1 cellular context compared by ENCODE assay signal in the genomic region with DNA sequence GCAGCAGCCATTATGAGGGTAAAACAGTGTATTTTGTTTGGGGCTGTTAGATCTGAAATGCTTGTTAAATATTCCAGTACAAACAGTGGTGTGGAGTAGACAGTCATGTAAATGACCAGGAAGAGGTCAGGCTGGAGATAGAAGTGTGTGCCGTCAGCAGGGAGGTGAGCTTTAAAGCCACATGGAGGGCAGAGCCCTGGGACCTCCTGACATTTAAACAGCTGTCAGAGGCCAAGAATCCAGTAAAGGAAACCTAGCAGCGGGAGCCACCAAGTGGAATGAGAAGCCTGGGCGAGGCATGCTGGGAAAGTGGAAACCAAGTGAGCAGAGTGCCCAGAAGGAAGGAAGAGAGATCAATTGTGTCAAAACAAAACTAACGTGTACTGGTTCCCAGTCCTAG.
TF ChIP-seq lines count a peak whose summit lies in the region.

No MANE protein-coding gene starts in this region.

TF ChIP-seq in HepG2, 621 proteins besides CTCF, POLR2A, EP300 and RAD21:
- TF ChIP-seq, protein P1, sequence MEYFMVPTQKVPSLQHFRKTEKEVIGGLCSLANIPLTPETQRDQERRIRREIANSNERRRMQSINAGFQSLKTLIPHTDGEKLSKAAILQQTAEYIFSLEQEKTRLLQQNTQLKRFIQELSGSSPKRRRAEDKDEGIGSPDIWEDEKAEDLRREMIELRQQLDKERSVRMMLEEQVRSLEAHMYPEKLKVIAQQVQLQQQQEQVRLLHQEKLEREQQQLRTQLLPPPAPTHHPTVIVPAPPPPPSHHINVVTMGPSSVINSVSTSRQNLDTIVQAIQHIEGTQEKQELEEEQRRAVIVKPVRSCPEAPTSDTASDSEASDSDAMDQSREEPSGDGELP (IDR thresholded peaks at IDR 0.05; ENCODE audit: borderline replicate concordance, low read depth), result 0 out of 2 replicates have a peak, but pooled peaks have one; percentile 16
- TF ChIP-seq ZNF7 (CRISPR knock-in tag; IDR thresholded peaks at IDR 0.05), result peak; percentile 66
- TF ChIP-seq BHLHE40 (IDR thresholded peaks at IDR 0.05; ENCODE audit: low read length), result no peak
- no peak for TF ChIP-seq SAFB2 (CRISPR knock-in tag; IDR thresholded peaks at IDR 0.05; ENCODE audit: borderline replicate concordance, low read depth)
- TF ChIP-seq KDM5A (IDR thresholded peaks at IDR 0.05; ENCODE audit: borderline replicate concordance, low read length), result no peak
- TF ChIP-seq, protein P2, sequence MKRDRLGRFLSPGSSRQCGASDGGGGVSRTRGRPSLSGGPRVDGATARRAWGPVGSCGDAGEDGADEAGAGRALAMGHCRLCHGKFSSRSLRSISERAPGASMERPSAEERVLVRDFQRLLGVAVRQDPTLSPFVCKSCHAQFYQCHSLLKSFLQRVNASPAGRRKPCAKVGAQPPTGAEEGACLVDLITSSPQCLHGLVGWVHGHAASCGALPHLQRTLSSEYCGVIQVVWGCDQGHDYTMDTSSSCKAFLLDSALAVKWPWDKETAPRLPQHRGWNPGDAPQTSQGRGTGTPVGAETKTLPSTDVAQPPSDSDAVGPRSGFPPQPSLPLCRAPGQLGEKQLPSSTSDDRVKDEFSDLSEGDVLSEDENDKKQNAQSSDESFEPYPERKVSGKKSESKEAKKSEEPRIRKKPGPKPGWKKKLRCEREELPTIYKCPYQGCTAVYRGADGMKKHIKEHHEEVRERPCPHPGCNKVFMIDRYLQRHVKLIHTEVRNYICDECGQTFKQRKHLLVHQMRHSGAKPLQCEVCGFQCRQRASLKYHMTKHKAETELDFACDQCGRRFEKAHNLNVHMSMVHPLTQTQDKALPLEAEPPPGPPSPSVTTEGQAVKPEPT (CRISPR knock-in tag; IDR thresholded peaks at IDR 0.05; ENCODE audit: low read depth), result no peak
- TF ChIP-seq, protein P3, sequence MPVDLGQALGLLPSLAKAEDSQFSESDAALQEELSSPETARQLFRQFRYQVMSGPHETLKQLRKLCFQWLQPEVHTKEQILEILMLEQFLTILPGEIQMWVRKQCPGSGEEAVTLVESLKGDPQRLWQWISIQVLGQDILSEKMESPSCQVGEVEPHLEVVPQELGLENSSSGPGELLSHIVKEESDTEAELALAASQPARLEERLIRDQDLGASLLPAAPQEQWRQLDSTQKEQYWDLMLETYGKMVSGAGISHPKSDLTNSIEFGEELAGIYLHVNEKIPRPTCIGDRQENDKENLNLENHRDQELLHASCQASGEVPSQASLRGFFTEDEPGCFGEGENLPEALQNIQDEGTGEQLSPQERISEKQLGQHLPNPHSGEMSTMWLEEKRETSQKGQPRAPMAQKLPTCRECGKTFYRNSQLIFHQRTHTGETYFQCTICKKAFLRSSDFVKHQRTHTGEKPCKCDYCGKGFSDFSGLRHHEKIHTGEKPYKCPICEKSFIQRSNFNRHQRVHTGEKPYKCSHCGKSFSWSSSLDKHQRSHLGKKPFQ (CRISPR knock-in tag; IDR thresholded peaks at IDR 0.05; ENCODE audit: insufficient replicate concordance), result no peak
- TF ChIP-seq, protein P4, sequence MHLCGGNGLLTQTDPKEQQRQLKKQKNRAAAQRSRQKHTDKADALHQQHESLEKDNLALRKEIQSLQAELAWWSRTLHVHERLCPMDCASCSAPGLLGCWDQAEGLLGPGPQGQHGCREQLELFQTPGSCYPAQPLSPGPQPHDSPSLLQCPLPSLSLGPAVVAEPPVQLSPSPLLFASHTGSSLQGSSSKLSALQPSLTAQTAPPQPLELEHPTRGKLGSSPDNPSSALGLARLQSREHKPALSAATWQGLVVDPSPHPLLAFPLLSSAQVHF (CRISPR knock-in tag; IDR thresholded peaks at IDR 0.05), result no peak
- no peak for TF ChIP-seq HMG20A (CRISPR knock-in tag; IDR thresholded peaks at IDR 0.05; ENCODE audit: borderline replicate concordance)
- TF ChIP-seq, protein P5, sequence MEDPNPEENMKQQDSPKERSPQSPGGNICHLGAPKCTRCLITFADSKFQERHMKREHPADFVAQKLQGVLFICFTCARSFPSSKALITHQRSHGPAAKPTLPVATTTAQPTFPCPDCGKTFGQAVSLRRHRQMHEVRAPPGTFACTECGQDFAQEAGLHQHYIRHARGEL (CRISPR knock-in tag; IDR thresholded peaks at IDR 0.05), result no peak
- no peak for TF ChIP-seq ZIK1 (CRISPR knock-in tag; IDR thresholded peaks at IDR 0.05; ENCODE audit: borderline replicate concordance, low read depth)
- TF ChIP-seq, protein P6, sequence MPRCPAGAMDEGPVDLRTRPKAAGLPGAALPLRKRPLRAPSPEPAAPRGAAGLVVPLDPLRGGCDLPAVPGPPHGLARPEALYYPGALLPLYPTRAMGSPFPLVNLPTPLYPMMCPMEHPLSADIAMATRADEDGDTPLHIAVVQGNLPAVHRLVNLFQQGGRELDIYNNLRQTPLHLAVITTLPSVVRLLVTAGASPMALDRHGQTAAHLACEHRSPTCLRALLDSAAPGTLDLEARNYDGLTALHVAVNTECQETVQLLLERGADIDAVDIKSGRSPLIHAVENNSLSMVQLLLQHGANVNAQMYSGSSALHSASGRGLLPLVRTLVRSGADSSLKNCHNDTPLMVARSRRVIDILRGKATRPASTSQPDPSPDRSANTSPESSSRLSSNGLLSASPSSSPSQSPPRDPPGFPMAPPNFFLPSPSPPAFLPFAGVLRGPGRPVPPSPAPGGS (CRISPR knock-in tag; IDR thresholded peaks at IDR 0.05), result no peak
- no peak for TF ChIP-seq ZNF451 (CRISPR knock-in tag; IDR thresholded peaks at IDR 0.05)
- 0 out of 2 replicates have a peak, but pooled peaks have one; percentile 23 for TF ChIP-seq SAP130 (CRISPR knock-in tag; IDR thresholded peaks at IDR 0.05; ENCODE audit: low read depth)
- TF ChIP-seq ZNF143 (CRISPR knock-in tag; IDR thresholded peaks at IDR 0.05), result peak; percentile 45; the same call in 1 of the 2 replicates
- no peak for TF ChIP-seq TP53 (CRISPR knock-in tag; conservative IDR thresholded peaks at IDR 0.05)
- TF ChIP-seq ZNF605 (CRISPR knock-in tag; IDR thresholded peaks at IDR 0.05), result 0 out of 2 replicates have a peak, but pooled peaks have one; percentile 27
- no peak for TF ChIP-seq ZBTB20 (CRISPR knock-in tag; IDR thresholded peaks at IDR 0.05; ENCODE audit: borderline replicate concordance, low read depth)
- no peak for TF ChIP-seq DNMT1 (CRISPR knock-in tag; IDR thresholded peaks at IDR 0.05)
TF ChIP-seq in HepG2: peak in this region for 5.
